In the genomic region with DNA sequence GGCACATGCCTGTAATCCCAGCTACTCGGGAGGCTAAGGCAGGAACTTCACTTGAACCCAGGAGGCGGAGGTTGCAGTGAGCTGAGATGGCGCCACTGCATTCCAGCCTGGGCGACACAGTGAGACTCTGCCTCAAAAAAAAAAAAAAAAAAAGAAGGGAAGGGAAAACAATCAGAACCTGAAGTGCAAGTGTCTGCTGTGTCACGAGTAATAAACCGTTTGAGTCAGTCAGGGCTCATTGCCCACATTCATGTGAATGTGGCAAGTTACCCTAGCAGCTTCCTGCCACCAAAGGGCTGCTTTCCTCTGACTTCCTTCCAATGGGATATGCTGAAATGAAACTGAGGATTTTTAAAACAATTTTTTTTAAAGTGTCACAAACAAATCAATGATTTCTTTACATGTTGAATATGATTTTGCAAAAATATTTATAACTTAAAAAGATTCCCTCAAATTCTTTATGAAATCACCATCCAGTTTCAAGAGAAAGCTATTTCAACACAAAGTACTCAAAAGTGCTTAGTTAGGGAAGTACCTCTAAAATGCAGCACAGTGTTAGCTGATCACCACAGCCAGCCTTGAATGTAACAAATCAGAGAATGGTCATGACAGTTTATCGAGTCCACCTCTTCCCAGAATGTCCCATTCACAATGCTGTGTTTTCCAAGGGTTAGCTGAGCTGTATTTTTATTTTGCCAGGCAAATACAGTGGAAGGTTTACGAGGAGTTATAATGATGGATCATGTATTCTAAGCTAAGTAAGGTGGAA, we compare ENCODE assay signal across 8 cellular contexts. TPM values are rescaled to one million over a fixed set of nuclear protein-coding genes. Genes with fewer than 3 reads are reported as not detected.
DNase-seq lines count a peak whose midpoint lies in the region; ATAC-seq and TF ChIP-seq lines count a peak whose summit lies in the region.

No MANE protein-coding gene starts in this region.

- no peak for TF ChIP-seq CTCF in Caco-2 (IDR thresholded peaks at IDR 0.05; ENCODE audit: insufficient read depth in 1 of 2, low read depth in 1 of 2, low read length in 1 of 2, severe bottlenecking in 1 of 2, unreplicated experiment in 1 of 2)
- no peak for TF ChIP-seq CTCF in colonic mucosa (IDR thresholded peaks at IDR 0.05)
- no peak for TF ChIP-seq CTCF in mesothelial cell of epicardium (IDR thresholded peaks at IDR 0.05; ENCODE audit: unreplicated experiment)
- TF ChIP-seq CTCF in glutamatergic neuron (IDR thresholded peaks at IDR 0.05; ENCODE audit: partially characterized antibody, unreplicated experiment): no peak

- CTCF ChIA-PET in Caco-2 (lab: Charles Lee): interaction anchor here (1.0 kb wide), 1 partner anchor 22 kb away, joined by 3 read pairs; no protein-coding TSS in a partner anchor

- H3K36me3 ChIP-seq in Caco-2 (ENCODE audit: control insufficient read depth, insufficient read depth, low read length) (no peaks in the 10 kb centered on the region), colonic mucosa (no peaks in the 10 kb centered on the region), H7 (replicated peaks; ENCODE audit: control insufficient read depth, insufficient read depth, low read length) (no peaks in the 10 kb centered on the region)

- H3K27ac ChIP-seq in colonic mucosa: peak overlapping the region; percentile 37

- H3K4me3 ChIP-seq in Caco-2 (ENCODE audit: low read depth, low read length) (no peak overlapping the region), colonic mucosa (no peak overlapping the region), H7 (ENCODE audit: insufficient read depth, low read depth, low read length) (no peak overlapping the region)

- DNase-seq in Caco-2: peak; percentile 14 to 44
- peak; percentile 4 for DNase-seq in NCI-H2171 (lab: John Stamatoyannopoulos, UW)
- peak; percentile 75 for DNase-seq in colonic mucosa
- DNase-seq in mesothelial cell of epicardium (ENCODE audit: low spot score in 2 of 2, unreplicated experiment in 2 of 2): no peak
- no peak for DNase-seq in NCI-H1048 (lab: John Stamatoyannopoulos, UW)
- DNase-seq in glutamatergic neuron: no peak
- DNase-seq in H7: no peak

- H3K4me1 ChIP-seq in Caco-2 (no peaks in the 10 kb centered on the region), colonic mucosa (no peaks in the 10 kb centered on the region)

- H3K27me3 ChIP-seq in Caco-2 (replicated peaks; ENCODE audit: control insufficient read depth, insufficient read depth, low read length) (no peaks in the 10 kb centered on the region), colonic mucosa (no peaks in the 10 kb centered on the region), H7 (ENCODE audit: control insufficient read depth, insufficient read depth, low read length) (no peaks in the 10 kb centered on the region)

- H3K9ac ChIP-seq in colonic mucosa (ENCODE audit: low read depth in 2 of 2, low read length in 2 of 2): no peak overlapping the region

- no peak overlapping the region for H3K27ac Mint-ChIP-seq in Caco-2 (ENCODE audit: unreplicated experiment)
- peak overlapping the region; percentile 78 for H3K27ac Mint-ChIP-seq in mesothelial cell of epicardium
- H3K27ac Mint-ChIP-seq in glutamatergic neuron (ENCODE audit: unreplicated experiment): no peak overlapping the region

- H3K9me3 Mint-ChIP-seq in Caco-2 (ENCODE audit: unreplicated experiment) (peaks cover 8% of the 10 kb centered on the region), mesothelial cell of epicardium (peaks cover 21% of the 10 kb centered on the region), glutamatergic neuron (ENCODE audit: unreplicated experiment) (peaks cover 3% of the 10 kb centered on the region)

- no peak overlapping the region for H3K4me3 Mint-ChIP-seq in Caco-2 (ENCODE audit: unreplicated experiment)
- H3K4me3 Mint-ChIP-seq in mesothelial cell of epicardium: no peak overlapping the region
- no peak overlapping the region for H3K4me3 Mint-ChIP-seq in glutamatergic neuron (ENCODE audit: unreplicated experiment)

- H3K9me3 ChIP-seq in Caco-2 (0 out of 2 replicates have a peak, but pooled peaks cover 2% of the 10 kb centered on the region), colonic mucosa (no peaks in the 10 kb centered on the region)

- H3K27me3 Mint-ChIP-seq in Caco-2 (ENCODE audit: insufficient read depth, unreplicated experiment): no peaks in the 10 kb centered on the region
- no peaks in the 10 kb centered on the region for H3K27me3 Mint-ChIP-seq in mesothelial cell of epicardium (ENCODE audit: low read depth)
- H3K27me3 Mint-ChIP-seq in glutamatergic neuron (ENCODE audit: unreplicated experiment): no peaks in the 10 kb centered on the region

- intact Hi-C loops in Caco-2 (cut with micrococcal nuclease; ENCODE audit: unreplicated experiment) (no loop called here), colonic mucosa (cut with DNase I) (no loop called here)

- H3K4me1 Mint-ChIP-seq in Caco-2 (ENCODE audit: low read depth, unreplicated experiment) (no peaks in the 10 kb centered on the region), mesothelial cell of epicardium (peaks cover 2% of the 10 kb centered on the region), glutamatergic neuron (ENCODE audit: low read depth, unreplicated experiment) (no peaks in the 10 kb centered on the region)

- peaks cover 29% of the 10 kb centered on the region for H3K36me3 Mint-ChIP-seq in Caco-2 (ENCODE audit: insufficient read depth, unreplicated experiment)
- peaks cover 46% of the 10 kb centered on the region for H3K36me3 Mint-ChIP-seq in mesothelial cell of epicardium
- H3K36me3 Mint-ChIP-seq in glutamatergic neuron (ENCODE audit: unreplicated experiment): peaks cover 6% of the 10 kb centered on the region

- peak; percentile 76 for ATAC-seq in GM21737 (IDR thresholded peaks at IDR 0.05; ENCODE audit: unreplicated experiment)

- POLR2A ChIA-PET in Caco-2 (lab: Charles Lee): no interaction called here

- BruUV-seq in Caco-2 (replicated peaks; lab: Mats Ljungman, UMichigan): no TSS peak

RNA-seq across cellular contexts. Expression of gene WDSUB1, which starts 36.4 kb away (rescaled TPM):
- total RNA-seq in Caco-2 (2022) (15.5 and 16.5 TPM in 2 replicates), colonic mucosa (1 to 10 TPM; 7.2 to 7.5 TPM), mesothelial cell of epicardium (14.3 to 15.6 TPM (median 15.1 TPM) in 3 replicates), glutamatergic neuron (ENCODE audit: unreplicated experiment) (3.7 TPM)
- 7.4 TPM in 2 replicates for total RNA-seq in H7 (2014; rRNA removed; shearing (Covaris generic))

Comparison
In these comparisons a context has a peak if more than half of its experiments do, and no peak if none do; other contexts are left out.
1. DNase-seq: peak in Caco-2 (2 of 2), NCI-H2171 (single experiment) and colonic mucosa (single experiment); none in mesothelial cell of epicardium (0 of 2), NCI-H1048 (single experiment), glutamatergic neuron (single experiment) and H7 (single experiment).